ENCODE assay signal across 10 cellular contexts in genomic region chr10:55410415-55410885, GRCh38.
A peak's percentile ranks its signal among the peaks of the same experiment; 100 is the strongest.
DNase-seq lines count a peak whose midpoint lies in the region; TF ChIP-seq lines count a peak whose summit lies in the region.
"Had no signal": no experiment of that assay in that cellular context is flagged by ENCODE, and none has a peak within 500 bp of the region (broad histone marks: within the 10 kb centered on the region; RNA-seq: fewer than 3 reads in every experiment).

No MANE protein-coding gene starts in this region.

- peak overlapping the region in 3 of 59 donors; percentile 25 to 56 (median 42) for H3K27ac ChIP-seq in dorsolateral prefrontal cortex
- H3K27ac ChIP-seq: Peyer's patch had no signal

- H3K36me3 Mint-ChIP-seq in T-helper 2 cell treated with Interferon-gamma antibody and Interleukin-4, amounts not matched to agents 5 μg/mL and 100 μg/mL, for 36 hours (ENCODE audit: low read depth), result no peaks in the 10 kb centered on the region
- H3K36me3 Mint-ChIP-seq in activated T-cell treated with anti-CD3 and anti-CD28 coated beads, Interleukin-2, amount 50 U/mL, for 24 hours (ENCODE audit: low read depth), result no peaks in the 10 kb centered on the region
- H3K36me3 Mint-ChIP-seq: activated naive CD8-positive, alpha-beta T cell treated with anti-CD3 and anti-CD28 coated beads, Interleukin-2, amount 10 ng/mL, durations not matched to agents 7 days and 5 days had no signal

- peak in 53 of 56 donors; percentile 17 to 79 (median 56) for TF ChIP-seq CTCF in dorsolateral prefrontal cortex (IDR thresholded peaks at IDR 0.05 in 54 of 56, conservative IDR thresholded peaks at IDR 0.05 in 2 of 56; ENCODE audit: low read depth in 1 of 56, partially characterized antibody in 56 of 56)

- no peak overlapping the region for H3K4me3 Mint-ChIP-seq in T-helper 2 cell treated with Interferon-gamma antibody and Interleukin-4, amounts not matched to agents 5 μg/mL and 100 μg/mL, for 36 hours
- H3K4me3 Mint-ChIP-seq in activated T-cell treated with anti-CD3 and anti-CD28 coated beads, Interleukin-2, amount 50 U/mL, for 24 hours, result no peak overlapping the region
- H3K4me3 Mint-ChIP-seq: activated naive CD8-positive, alpha-beta T cell treated with anti-CD3 and anti-CD28 coated beads, Interleukin-2, amount 10 ng/mL, durations not matched to agents 7 days and 5 days had no signal

- H3K4me3 ChIP-seq in dorsolateral prefrontal cortex, result peak overlapping the region in 26 of 59 donors; percentile 2 to 36 (median 19)
- H3K4me3 ChIP-seq: Peyer's patch had no signal

- DNase-seq in COLO829 (ENCODE audit: low spot score) (peak; percentile 16), NCI-H2227 treated with DMSO at 0.1 percent for 48 hours (lab: John Stamatoyannopoulos, UW) (peak; percentile 95), dorsolateral prefrontal cortex (peak; percentile 9 to 79 (median 58)), midbrain (lab: John Stamatoyannopoulos, UW) (peak; percentile 86), NOMO-1 treated with DMSO at 0.1 percent for 48 hours (lab: John Stamatoyannopoulos, UW; ENCODE audit: unreplicated experiment) (no peak), kidney glomerular epithelial cell (lab: John Stamatoyannopoulos, UW) (no peak)
- no peak for DNase-seq in T-helper 2 cell treated with Interferon-gamma antibody and Interleukin-4, amounts not matched to agents 5 μg/mL and 100 μg/mL, for 36 hours (ENCODE audit: low spot score)
- DNase-seq in activated T-cell treated with anti-CD3 and anti-CD28 coated beads, Interleukin-2, amount 50 U/mL, for 24 hours, result no peak
- DNase-seq: activated naive CD8-positive, alpha-beta T cell treated with anti-CD3 and anti-CD28 coated beads, Interleukin-2, amount 10 ng/mL, durations not matched to agents 7 days and 5 days had no signal

- H3K9me3 Mint-ChIP-seq in T-helper 2 cell treated with Interferon-gamma antibody and Interleukin-4, amounts not matched to agents 5 μg/mL and 100 μg/mL, for 36 hours, result peaks cover 10% of the 10 kb centered on the region
- peaks cover 2% of the 10 kb centered on the region for H3K9me3 Mint-ChIP-seq in activated T-cell treated with anti-CD3 and anti-CD28 coated beads, Interleukin-2, amount 50 U/mL, for 24 hours

- intact Hi-C loops in dorsolateral prefrontal cortex (cut with DNase I), result loop anchor here in 1 of 2 donors (10.0 kb wide), 1 partner anchor 316 kb away; no protein-coding TSS in a partner anchor

- peaks cover 0 to 24% (median 0%) of the 10 kb centered on the region in 45 donors for H3K27me3 ChIP-seq in dorsolateral prefrontal cortex
- H3K27me3 ChIP-seq: Peyer's patch had no signal

- no peaks in the 10 kb centered on the region for H3K27me3 Mint-ChIP-seq in T-helper 2 cell treated with Interferon-gamma antibody and Interleukin-4, amounts not matched to agents 5 μg/mL and 100 μg/mL, for 36 hours (ENCODE audit: low read depth)
- H3K27me3 Mint-ChIP-seq in activated T-cell treated with anti-CD3 and anti-CD28 coated beads, Interleukin-2, amount 50 U/mL, for 24 hours, result no peaks in the 10 kb centered on the region
- H3K27me3 Mint-ChIP-seq: activated naive CD8-positive, alpha-beta T cell treated with anti-CD3 and anti-CD28 coated beads, Interleukin-2, amount 10 ng/mL, durations not matched to agents 7 days and 5 days had no signal

- H3K4me1 Mint-ChIP-seq in T-helper 2 cell treated with Interferon-gamma antibody and Interleukin-4, amounts not matched to agents 5 μg/mL and 100 μg/mL, for 36 hours (ENCODE audit: low read depth), result no peaks in the 10 kb centered on the region
- no peaks in the 10 kb centered on the region for H3K4me1 Mint-ChIP-seq in activated T-cell treated with anti-CD3 and anti-CD28 coated beads, Interleukin-2, amount 50 U/mL, for 24 hours (ENCODE audit: low read depth)
- H3K4me1 Mint-ChIP-seq: activated naive CD8-positive, alpha-beta T cell treated with anti-CD3 and anti-CD28 coated beads, Interleukin-2, amount 10 ng/mL, durations not matched to agents 7 days and 5 days had no signal

- no peak overlapping the region for H3K27ac Mint-ChIP-seq in T-helper 2 cell treated with Interferon-gamma antibody and Interleukin-4, amounts not matched to agents 5 μg/mL and 100 μg/mL, for 36 hours
- no peak overlapping the region for H3K27ac Mint-ChIP-seq in activated T-cell treated with anti-CD3 and anti-CD28 coated beads, Interleukin-2, amount 50 U/mL, for 24 hours
- H3K27ac Mint-ChIP-seq: activated naive CD8-positive, alpha-beta T cell treated with anti-CD3 and anti-CD28 coated beads, Interleukin-2, amount 10 ng/mL, durations not matched to agents 7 days and 5 days had no signal

Comparison
In these comparisons a context has a peak if more than half of its experiments do, and no peak if none do; other contexts are left out.
1. DNase-seq: peak in COLO829 (single experiment), NCI-H2227 treated with DMSO at 0.1 percent for 48 hours (single experiment), dorsolateral prefrontal cortex (10 of 10) and midbrain (single experiment); none in T-helper 2 cell treated with Interferon-gamma antibody and Interleukin-4, amounts not matched to agents 5 μg/mL and 100 μg/mL, for 36 hours (single experiment), activated T-cell treated with anti-CD3 and anti-CD28 coated beads, Interleukin-2, amount 50 U/mL, for 24 hours (single experiment), NOMO-1 treated with DMSO at 0.1 percent for 48 hours (single experiment) and kidney glomerular epithelial cell (single experiment).